ENCODE assay signal across 8 cellular contexts in genomic region chr5:100777680-100778281, GRCh38.
DNase-seq lines count a peak whose midpoint lies in the region; ATAC-seq and TF ChIP-seq lines count a peak whose summit lies in the region.

No MANE protein-coding gene starts in this region.

- H3K27me3 ChIP-seq in GM06990 (replicated peaks; ENCODE audit: control insufficient read depth, insufficient read depth, low read length) = no peaks in the 10 kb centered on the region

- H3K4me3 ChIP-seq in GM06990 (replicated peaks; ENCODE audit: low read depth, low read length) = no peak overlapping the region; the same call in 1 of the 2 replicates
- peak overlapping the region; percentile 11; the same call in 1 of the 2 replicates for H3K4me3 ChIP-seq in WI38 (ENCODE audit: low read depth, low read length)

- no peaks in the 10 kb centered on the region for H3K36me3 ChIP-seq in GM06990 (ENCODE audit: control insufficient read depth, insufficient read depth, low read length)

- CTCF ChIA-PET in HEK293T (lab: Yijun Ruan, JAX) = interaction anchor here (1.3 kb wide), 1 partner anchor 122 kb away, joined by 4 read pairs; no protein-coding TSS in a partner anchor

- peak; percentile 66 for DNase-seq in GM06990 (ENCODE audit: extremely low read depth, insufficient read length)
- peak; percentile 77 for DNase-seq in HS-5 (ENCODE audit: low read depth)
- DNase-seq in inferior parietal cortex (ENCODE audit: extremely low spot score) = peak; percentile 31
- no peak for DNase-seq in COR-L47 (lab: John Stamatoyannopoulos, UW)
- DNase-seq in HEK293T (ENCODE audit: extremely low spot score) = no peak
- DNase-seq in activated CD4-positive, CD25-positive, alpha-beta regulatory T cell (lab: John Stamatoyannopoulos, UW) = no peak

- TF ChIP-seq CTCF in GM06990 (IDR thresholded peaks at IDR 0.05; ENCODE audit: insufficient read depth, low read length, poor library complexity, severe bottlenecking) (no peak), WI38 (IDR thresholded peaks at IDR 0.05; ENCODE audit: low read depth, low read length) (no peak)

- POLR2A ChIA-PET in HEK293T (lab: Yijun Ruan, JAX) = no interaction called here

- ATAC-seq in GM21528 (IDR thresholded peaks at IDR 0.05; ENCODE audit: low FRiP score, unreplicated experiment) = peak; percentile 70

TF ChIP-seq in HEK293T, 16 proteins besides CTCF, POLR2A, EP300 and RAD21:
- TF ChIP-seq FOXA1 (IDR thresholded peaks at IDR 0.05) (no peak), NFRKB (IDR thresholded peaks at IDR 0.05) (no peak), LEF1 (IDR thresholded peaks at IDR 0.05; ENCODE audit: borderline replicate concordance) (no peak), FOXM1 (IDR thresholded peaks at IDR 0.05; ENCODE audit: borderline replicate concordance) (no peak), HDGF (IDR thresholded peaks at IDR 0.05; ENCODE audit: borderline replicate concordance) (no peak), L3MBTL2 (conservative IDR thresholded peaks at IDR 0.05) (no peak)

Comparison
In these comparisons a context has a peak if more than half of its experiments do, and no peak if none do; other contexts are left out.
1. DNase-seq: peak in GM06990 (single experiment), HS-5 (single experiment) and inferior parietal cortex (single experiment); none in COR-L47 (single experiment), HEK293T (single experiment) and activated CD4-positive, CD25-positive, alpha-beta regulatory T cell (0 of 4).